Comparison of ENCODE assay signal across 23 cellular contexts in genomic region chr4:111234939-111235338, GRCh38.
"Had no signal": no experiment of that assay in that cellular context is flagged by ENCODE, and none has a peak within 500 bp of the region (broad histone marks: within the 10 kb centered on the region; RNA-seq: fewer than 3 reads in every experiment).

No MANE protein-coding gene starts in this region.

- H3K4me3 ChIP-seq: colonic mucosa, esophagus squamous epithelium, gastrocnemius medialis, heart right ventricle, left lung, lower lobe of right lung, mucosa of descending colon had no signal

- H3K9me3 ChIP-seq: colonic mucosa, esophagus squamous epithelium, gastrocnemius medialis, lower lobe of right lung, mucosa of descending colon had no signal

- H3K27me3 Mint-ChIP-seq: dendritic cell treated with granulocyte-macrophage colony-stimulating factor and Interleukin-4, amounts not matched to agents 40 ng/mL and 50 ng/mL, for 4 days; effector memory CD8-positive, alpha-beta T cell had no signal

- H3K4me1 Mint-ChIP-seq: endodermal cell had no signal

- H3K27me3 ChIP-seq: colonic mucosa, esophagus squamous epithelium, gastrocnemius medialis, heart right ventricle, left lung had no signal

- H3K36me3 ChIP-seq: colonic mucosa, esophagus squamous epithelium, gastrocnemius medialis, heart right ventricle, left lung, lower lobe of right lung had no signal

- H3K4me1 ChIP-seq: colonic mucosa, esophagus squamous epithelium, gastrocnemius medialis, heart right ventricle, left lung, lower lobe of right lung had no signal

- H3K4me3 Mint-ChIP-seq: dendritic cell treated with granulocyte-macrophage colony-stimulating factor and Interleukin-4, amounts not matched to agents 40 ng/mL and 50 ng/mL, for 4 days; effector memory CD8-positive, alpha-beta T cell; endodermal cell; mesothelial cell of epicardium had no signal

- H3K36me3 Mint-ChIP-seq: mesothelial cell of epicardium had no signal

- H3K27ac Mint-ChIP-seq: dendritic cell treated with granulocyte-macrophage colony-stimulating factor and Interleukin-4, amounts not matched to agents 40 ng/mL and 50 ng/mL, for 4 days; effector memory CD8-positive, alpha-beta T cell; endodermal cell; mesothelial cell of epicardium had no signal

- DNase-seq: colonic mucosa; cortex of kidney; effector CD8-positive, alpha-beta T cell; effector memory CD8-positive, alpha-beta T cell; endodermal cell; erythroblast; esophagus squamous epithelium; foreskin fibroblast; foreskin melanocyte; gastrocnemius medialis; glutamatergic neuron; head of caudate nucleus; heart right ventricle; hippocampal formation; left cardiac atrium; left lung; left ventricle myocardium superior; lower lobe of right lung; mesenchymal stem cell; mucosa of descending colon had no signal

- H3K27ac ChIP-seq: colonic mucosa, epithelial cell of prostate, esophagus squamous epithelium, gastrocnemius medialis, heart right ventricle, left lung, lower lobe of right lung had no signal

- H3K9me3 Mint-ChIP-seq: dendritic cell treated with granulocyte-macrophage colony-stimulating factor and Interleukin-4, amounts not matched to agents 40 ng/mL and 50 ng/mL, for 4 days; endodermal cell had no signal
